Comparison of ENCODE assay signal across 24 cellular contexts in the genomic region with DNA sequence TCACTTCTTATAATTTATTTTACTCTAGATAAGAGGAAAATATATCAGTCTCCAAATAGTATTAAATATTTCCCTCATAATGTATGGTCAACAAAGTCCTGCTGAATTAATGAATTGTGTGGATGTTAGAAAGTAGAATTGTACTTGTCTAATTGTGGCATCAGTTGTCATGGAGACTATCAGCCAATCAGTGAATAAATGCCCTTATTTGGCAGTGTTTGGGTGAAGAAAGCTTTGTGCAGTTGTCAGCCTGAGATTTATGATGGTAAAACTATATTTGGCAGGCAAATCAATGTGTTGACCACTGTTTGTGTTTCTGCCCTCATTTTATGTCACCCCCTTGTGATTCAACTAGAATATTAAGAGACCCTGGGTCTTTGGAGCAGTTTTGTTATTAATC.
DNase-seq lines count a peak whose midpoint lies in the region; ATAC-seq, FAIRE-seq and TF ChIP-seq lines count a peak whose summit lies in the region.
"Had no signal": no experiment of that assay in that cellular context is flagged by ENCODE, and none has a peak within 500 bp of the region (broad histone marks: within the 10 kb centered on the region; RNA-seq: fewer than 3 reads in every experiment).

No MANE protein-coding gene starts in this region.

- TF ChIP-seq CTCF in LNCaP clone FGC (IDR thresholded peaks at IDR 0.05; ENCODE audit: control insufficient read depth, extremely low read depth, insufficient read depth) = no peak
- TF ChIP-seq CTCF in astrocyte (IDR thresholded peaks at IDR 0.05; ENCODE audit: insufficient read depth, low read depth, low read length) = no peak
- TF ChIP-seq CTCF in right lobe of liver (IDR thresholded peaks at IDR 0.05) = no peak

- H3K36me3 ChIP-seq in astrocyte (ENCODE audit: insufficient read depth, low read length) = no peaks in the 10 kb centered on the region
- H3K36me3 ChIP-seq in right lobe of liver = no peaks in the 10 kb centered on the region
- H3K36me3 ChIP-seq: right atrium auricular region had no signal

- no peak for TF ChIP-seq POLR2A in right lobe of liver (IDR thresholded peaks at IDR 0.05)

- no peak for ATAC-seq in activated CD8-positive, alpha-beta memory T cell treated with anti-CD3 and anti-CD28 coated beads, Interleukin-2, amount 10 ng/mL, durations not matched to agents 7 days and 5 days
- no peak for ATAC-seq in right lobe of liver
- ATAC-seq: T-helper 17 cell had no signal

- no peak overlapping the region for H3K4me3 Mint-ChIP-seq in astrocyte (ENCODE audit: unreplicated experiment)
- no peak overlapping the region for H3K4me3 Mint-ChIP-seq in activated CD8-positive, alpha-beta memory T cell treated with anti-CD3 and anti-CD28 coated beads, Interleukin-2, amount 10 ng/mL, durations not matched to agents 7 days and 5 days
- H3K4me3 Mint-ChIP-seq: T-helper 17 cell had no signal

- H3K27ac ChIP-seq in astrocyte (ENCODE audit: low read depth, low read length) (no peak overlapping the region), right lobe of liver (no peak overlapping the region)
- H3K27ac ChIP-seq: right atrium auricular region, VCaP had no signal

- no peaks in the 10 kb centered on the region for H3K9me3 Mint-ChIP-seq in astrocyte (ENCODE audit: unreplicated experiment)
- H3K9me3 Mint-ChIP-seq in activated CD8-positive, alpha-beta memory T cell treated with anti-CD3 and anti-CD28 coated beads, Interleukin-2, amount 10 ng/mL, durations not matched to agents 7 days and 5 days (ENCODE audit: low read depth) = no peaks in the 10 kb centered on the region

- H3K27ac Mint-ChIP-seq in astrocyte (ENCODE audit: unreplicated experiment) = no peak overlapping the region
- H3K27ac Mint-ChIP-seq in activated CD8-positive, alpha-beta memory T cell treated with anti-CD3 and anti-CD28 coated beads, Interleukin-2, amount 10 ng/mL, durations not matched to agents 7 days and 5 days = no peak overlapping the region
- H3K27ac Mint-ChIP-seq: T-helper 17 cell had no signal

- no peak overlapping the region for H3K9ac ChIP-seq in astrocyte (ENCODE audit: low read length)

- FAIRE-seq in astrocyte (lab: Jason Lieb, UNC) = no peak
- FAIRE-seq: A204.1, keratinocyte had no signal

- DNase-seq in NCI-H2081 (lab: John Stamatoyannopoulos, UW) = peak; percentile 13 to 71
- no peak for DNase-seq in NCI-H2081 treated with DMSO at 0.1 percent for 48 hours (lab: John Stamatoyannopoulos, UW)
- DNase-seq in LNCaP clone FGC (ENCODE audit: low read depth) = peak; percentile 13
- DNase-seq in astrocyte (ENCODE audit: low read depth) = peak; percentile 23
- peak; percentile 19 to 24 for DNase-seq in lung microvascular endothelial cell (ENCODE audit: low read depth in 2 of 2)
- no peak for DNase-seq in activated CD4-positive, alpha-beta T cell treated with anti-CD3 and anti-CD28 coated beads for 4 hours
- DNase-seq in activated CD8-positive, alpha-beta memory T cell treated with anti-CD3 and anti-CD28 coated beads, Interleukin-2, amount 10 ng/mL, durations not matched to agents 7 days and 5 days = no peak
- no peak for DNase-seq in right lobe of liver
- DNase-seq: activated CD4-positive, alpha-beta T cell treated with anti-CD3 and anti-CD28 coated beads, Interleukin-2, amount 50 U/mL, for 48 hours; activated naive CD4-positive, alpha-beta T cell; activated T-cell treated with anti-CD3 and anti-CD28 coated beads for 4 hours; amygdala; central memory CD4-positive, alpha-beta T cell; effector CD4-positive, alpha-beta T cell; Karpas-422; NCI-H1436; SIG-M5; stimulated activated CD4-positive, alpha-beta T cell treated with anti-CD3 and anti-CD28 coated beads, Interleukin-15, amount 100 ng/mL, for 24 hours; T-helper 17 cell had no signal

- H3K27me3 ChIP-seq in astrocyte (ENCODE audit: insufficient read depth, low read length) (no peaks in the 10 kb centered on the region), right lobe of liver (no peaks in the 10 kb centered on the region)
- H3K27me3 ChIP-seq: right atrium auricular region had no signal

- CTCF ChIA-PET in activated CD8-positive, alpha-beta memory T cell treated with anti-CD3 and anti-CD28 coated beads, Interleukin-2, amount 10 ng/mL, durations not matched to agents 7 days and 5 days (lab: Charles Lee) = no interaction called here

- no peaks in the 10 kb centered on the region for H3K9me3 ChIP-seq in astrocyte (ENCODE audit: insufficient read depth, low read depth, low read length)
- no peaks in the 10 kb centered on the region for H3K9me3 ChIP-seq in right lobe of liver
- H3K9me3 ChIP-seq: right atrium auricular region had no signal

- H3K4me1 Mint-ChIP-seq in astrocyte (ENCODE audit: low read depth, unreplicated experiment) = no peaks in the 10 kb centered on the region
- H3K4me1 Mint-ChIP-seq in activated CD8-positive, alpha-beta memory T cell treated with anti-CD3 and anti-CD28 coated beads, Interleukin-2, amount 10 ng/mL, durations not matched to agents 7 days and 5 days = peaks cover 5% of the 10 kb centered on the region
- H3K4me1 Mint-ChIP-seq: T-helper 17 cell had no signal

- intact Hi-C loops in right lobe of liver (cut with DNase I) = no loop called here

- H3K79me2 ChIP-seq in astrocyte (ENCODE audit: insufficient read depth, low read length) = no peaks in the 10 kb centered on the region

- H2AFZ ChIP-seq in astrocyte (ENCODE audit: low read depth, low read length) = no peak overlapping the region

- no peaks in the 10 kb centered on the region for H3K36me3 Mint-ChIP-seq in astrocyte (ENCODE audit: low read depth, unreplicated experiment)
- no peaks in the 10 kb centered on the region for H3K36me3 Mint-ChIP-seq in activated CD8-positive, alpha-beta memory T cell treated with anti-CD3 and anti-CD28 coated beads, Interleukin-2, amount 10 ng/mL, durations not matched to agents 7 days and 5 days

- H3K27me3 Mint-ChIP-seq in astrocyte (ENCODE audit: low read depth, unreplicated experiment) = no peaks in the 10 kb centered on the region
- H3K27me3 Mint-ChIP-seq in activated CD8-positive, alpha-beta memory T cell treated with anti-CD3 and anti-CD28 coated beads, Interleukin-2, amount 10 ng/mL, durations not matched to agents 7 days and 5 days = peaks cover 11% of the 10 kb centered on the region

- no peak overlapping the region for H3K4me2 ChIP-seq in astrocyte (ENCODE audit: low read length)

- no peak overlapping the region for H3K4me3 ChIP-seq in LNCaP clone FGC (ENCODE audit: low read depth, low read length)
- no peak overlapping the region for H3K4me3 ChIP-seq in astrocyte (ENCODE audit: insufficient read depth, low read depth, low read length)
- H3K4me3 ChIP-seq in right lobe of liver = no peak overlapping the region
- H3K4me3 ChIP-seq: lung, right atrium auricular region had no signal

- H3K4me1 ChIP-seq in astrocyte (ENCODE audit: insufficient read depth, low read length) = no peaks in the 10 kb centered on the region
- H3K4me1 ChIP-seq in right lobe of liver = no peaks in the 10 kb centered on the region
- H3K4me1 ChIP-seq: right atrium auricular region had no signal

- no peaks in the 10 kb centered on the region for H4K20me1 ChIP-seq in astrocyte (ENCODE audit: insufficient read depth, low read length)

Comparison
In these comparisons a context has a peak if more than half of its experiments do, and no peak if none do; other contexts are left out.
1. DNase-seq: peak in NCI-H2081 (2 of 2), LNCaP clone FGC (single experiment), astrocyte (single experiment) and lung microvascular endothelial cell (2 of 2); none in NCI-H2081 treated with DMSO at 0.1 percent for 48 hours (single experiment), activated CD4-positive, alpha-beta T cell treated with anti-CD3 and anti-CD28 coated beads for 4 hours (0 of 2), activated CD8-positive, alpha-beta memory T cell treated with anti-CD3 and anti-CD28 coated beads, Interleukin-2, amount 10 ng/mL, durations not matched to agents 7 days and 5 days (single experiment) and right lobe of liver (0 of 3).